7 cellular contexts compared by ENCODE assay signal in the genomic region with DNA sequence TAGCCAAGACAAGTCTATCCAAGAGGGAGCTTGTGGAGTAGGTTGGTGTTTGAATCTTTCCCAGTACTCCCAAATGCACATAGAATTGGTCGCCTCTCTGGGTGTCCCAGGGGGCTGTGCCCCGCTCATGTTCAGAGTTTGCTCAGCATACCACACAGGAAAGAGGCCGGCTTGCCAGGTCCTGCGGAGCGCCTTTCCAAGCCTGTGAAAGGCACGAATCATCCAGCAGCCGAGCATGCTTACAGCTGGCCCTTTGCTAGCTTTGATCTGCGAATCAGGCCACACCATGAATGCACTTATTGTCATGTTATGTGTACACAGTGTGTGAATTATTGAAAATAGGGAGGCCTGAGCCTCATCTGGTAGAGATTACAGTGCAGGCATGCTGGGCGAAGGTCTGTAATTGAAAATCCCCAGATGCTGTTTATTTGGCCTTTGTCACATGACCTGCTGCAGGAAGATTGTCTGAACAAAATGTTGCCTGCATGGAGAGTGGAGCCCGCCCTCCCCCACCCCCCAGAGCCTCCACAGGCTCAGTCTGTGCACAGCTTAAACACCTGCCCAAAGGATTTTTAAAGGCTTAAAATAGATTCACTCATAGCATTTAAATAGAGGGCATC.
DNase-seq lines count a peak whose midpoint lies in the region; TF ChIP-seq lines count a peak whose summit lies in the region.

No MANE protein-coding gene starts in this region.

- in situ Hi-C loops in brain microvascular endothelial cell (cut with HindIII; ENCODE audit: low pct_ligation_motif_present, low sequenced_read_pairs) = no loop called here

- H3K36me3 ChIP-seq in SK-N-MC (ENCODE audit: insufficient read depth, low read length) (no peaks in the 10 kb centered on the region), urinary bladder (ENCODE audit: insufficient read depth) (no peaks in the 10 kb centered on the region), brain microvascular endothelial cell (replicated peaks) (no peaks in the 10 kb centered on the region)

- peak overlapping the region; percentile 26 for H3K9ac ChIP-seq in SK-N-MC (ENCODE audit: insufficient read length)

- 22% methylated on average over 10 of the region's 10 CpGs for WGBS in urinary bladder

- H3K27ac ChIP-seq in SK-N-MC = peak overlapping the region; percentile 80
- H3K27ac ChIP-seq in urinary bladder (ENCODE audit: low read depth) = peak overlapping the region; percentile 11
- no peak overlapping the region for H3K27ac ChIP-seq in brain microvascular endothelial cell
- no peak overlapping the region for H3K27ac ChIP-seq in coronary artery

- H3K4me1 ChIP-seq in urinary bladder (ENCODE audit: insufficient read depth) = no peaks in the 10 kb centered on the region

- TF ChIP-seq CTCF in brain microvascular endothelial cell (IDR thresholded peaks at IDR 0.05; ENCODE audit: low read depth, low read length, missing control alignments) (no peak), coronary artery (IDR thresholded peaks at IDR 0.05) (no peak)

- H3K27me3 ChIP-seq in brain microvascular endothelial cell (replicated peaks) = no peaks in the 10 kb centered on the region

- no peaks in the 10 kb centered on the region for H3K9me3 ChIP-seq in SK-N-MC (ENCODE audit: low read depth, low read length)

- DNase-seq in NCI-H1092 treated with DMSO at 0.1 percent for 48 hours (lab: John Stamatoyannopoulos, UW) = peak; percentile 95
- no peak for DNase-seq in SK-N-MC (ENCODE audit: low read depth, low spot score)
- peak; percentile 43 for DNase-seq in iris pigment epithelial cell (ENCODE audit: low read depth)
- no peak for DNase-seq in brain microvascular endothelial cell
- no peak for DNase-seq in coronary artery (ENCODE audit: low spot score)
- DNase-seq in kidney glomerular epithelial cell (lab: John Stamatoyannopoulos, UW) = no peak

- H3K4me3 ChIP-seq in SK-N-MC (peak overlapping the region; percentile 61), urinary bladder (ENCODE audit: low read depth, low read length) (no peak overlapping the region), brain microvascular endothelial cell (ENCODE audit: low read depth, low read length) (no peak overlapping the region), coronary artery (no peak overlapping the region)

Comparison
In these comparisons a context has a peak if more than half of its experiments do, and no peak if none do; other contexts are left out.
1. DNase-seq: peak in NCI-H1092 treated with DMSO at 0.1 percent for 48 hours (single experiment) and iris pigment epithelial cell (single experiment); none in SK-N-MC (single experiment), brain microvascular endothelial cell (single experiment), coronary artery (single experiment) and kidney glomerular epithelial cell (single experiment).
2. H3K27ac ChIP-seq: peak in SK-N-MC (single experiment) and urinary bladder (single experiment); none in brain microvascular endothelial cell (single experiment) and coronary artery (0 of 2).